Comparison of ENCODE assay signal across 9 cellular contexts in the genomic region with DNA sequence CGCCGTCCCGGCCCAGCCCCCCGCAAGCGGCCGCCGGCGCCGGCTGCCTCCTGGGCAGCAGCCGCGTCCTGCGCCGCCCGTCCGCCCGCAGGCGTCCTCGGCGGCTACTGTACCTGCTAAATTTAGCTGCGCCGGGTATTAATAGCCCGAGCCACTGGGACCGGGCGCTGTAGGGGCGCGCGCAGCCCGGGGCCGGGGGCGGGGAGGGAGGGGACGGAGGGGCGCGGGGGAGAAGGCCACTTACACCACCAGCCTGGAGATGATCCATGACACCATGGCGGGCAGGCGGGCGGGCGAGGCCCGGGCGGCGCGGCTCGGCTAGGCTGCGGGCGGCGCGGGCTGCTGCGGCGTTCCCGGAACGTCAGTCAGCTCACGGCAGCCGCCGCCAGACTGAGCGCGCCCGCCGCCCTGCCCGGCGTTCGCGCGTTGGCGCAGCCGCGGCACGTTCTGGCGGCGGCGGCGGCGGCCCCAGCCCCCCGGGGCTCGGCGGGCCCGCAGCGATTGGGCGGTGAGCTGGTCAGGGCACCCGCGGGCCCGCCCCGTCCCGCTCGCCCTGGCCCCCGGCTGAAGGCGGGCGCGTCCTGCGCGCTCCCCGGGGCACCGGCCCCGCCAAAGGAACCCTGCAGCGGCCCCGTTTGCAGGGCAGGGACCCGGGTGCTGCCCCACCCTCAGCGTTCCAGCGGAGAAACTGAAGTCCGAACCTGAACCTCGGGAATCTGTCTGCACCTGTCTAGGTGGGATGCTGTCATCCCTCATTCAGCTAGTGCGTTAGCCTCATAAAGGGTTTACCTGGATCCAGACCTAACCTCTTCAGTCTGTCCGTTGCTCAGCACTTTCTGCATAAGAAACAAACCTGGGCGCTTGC. TPM values are rescaled to one million over a fixed set of nuclear protein-coding genes. Genes with fewer than 3 reads are reported as not detected.
DNase-seq lines count a peak whose midpoint lies in the region; ATAC-seq, FAIRE-seq and TF ChIP-seq lines count a peak whose summit lies in the region.
"Had no signal": no experiment of that assay in that cellular context is flagged by ENCODE, and none has a peak within 500 bp of the region (broad histone marks: within the 10 kb centered on the region; RNA-seq: fewer than 3 reads in every experiment).

A gene with protein sequence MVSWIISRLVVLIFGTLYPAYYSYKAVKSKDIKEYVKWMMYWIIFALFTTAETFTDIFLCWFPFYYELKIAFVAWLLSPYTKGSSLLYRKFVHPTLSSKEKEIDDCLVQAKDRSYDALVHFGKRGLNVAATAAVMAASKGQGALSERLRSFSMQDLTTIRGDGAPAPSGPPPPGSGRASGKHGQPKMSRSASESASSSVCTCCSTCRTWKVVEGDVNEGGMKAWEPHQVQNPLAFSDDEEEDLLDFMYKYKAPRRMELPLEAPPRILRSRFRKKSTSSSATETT (minus strand): TSS at position 392 of the 865 bp plus-strand sequence. CDS start 116 bp downstream, at position 276.

- ATAC-seq in A549 = peak; percentile 59 to 72
- ATAC-seq in stimulated activated naive CD8-positive, alpha-beta T cell treated with anti-CD3 and anti-CD28 coated beads, Interleukin-15, amount 100 ng/mL, for 72 hours = peak; percentile 78
- ATAC-seq in HG02840 (IDR thresholded peaks at IDR 0.05; ENCODE audit: low FRiP score, unreplicated experiment) = no peak

- TF ChIP-seq POLR2A in A549 (IDR thresholded peaks at IDR 0.05; ENCODE audit: low read length) = no peak

- H3K4me1 Mint-ChIP-seq in chondrocyte (ENCODE audit: low read depth) = peaks cover 14% of the 10 kb centered on the region
- peaks cover 20% of the 10 kb centered on the region for H3K4me1 Mint-ChIP-seq in stimulated activated naive CD8-positive, alpha-beta T cell treated with anti-CD3 and anti-CD28 coated beads, Interleukin-15, amount 100 ng/mL, for 72 hours

- no peak for FAIRE-seq in A549 (lab: Jason Lieb, UNC)
- FAIRE-seq: colon had no signal

- peaks cover 4% of the 10 kb centered on the region for H3K36me3 Mint-ChIP-seq in chondrocyte (ENCODE audit: low read depth)

- no peaks in the 10 kb centered on the region for H3K36me3 ChIP-seq in liver (ENCODE audit: control insufficient read depth in 4 of 4, insufficient read depth in 3 of 4, low read depth in 1 of 4, low read length in 3 of 4)

- peaks cover 50% of the 10 kb centered on the region for H3K27me3 Mint-ChIP-seq in chondrocyte (ENCODE audit: low read depth)
- H3K27me3 Mint-ChIP-seq in stimulated activated naive CD8-positive, alpha-beta T cell treated with anti-CD3 and anti-CD28 coated beads, Interleukin-15, amount 100 ng/mL, for 72 hours = peaks cover 81% of the 10 kb centered on the region

- WGBS in A549 (ENCODE audit: missing lambda C conversion rate) = 3% methylated on average over 14 of the region's 102 CpGs
- under 1% methylated on average over 102 of the region's 102 CpGs for WGBS in liver

- H3K4me3 ChIP-seq in A549 (peak within 1 kb of the TSS; percentile 55), GM12864 (ENCODE audit: low read depth, low read length) (peak within 1 kb of the TSS; percentile 35), liver (ENCODE audit: low read depth in 1 of 3, low read length in 3 of 3) (peak within 1 kb of the TSS; percentile 28 to 78 (median 50))

- H3K4me2 ChIP-seq in A549 = peak within 1 kb of the TSS; percentile 96

- peaks cover 25% of the 10 kb centered on the region for H3K9me3 ChIP-seq in A549
- H3K9me3 ChIP-seq in liver (ENCODE audit: control insufficient read depth in 4 of 4, low read length in 3 of 4) = peaks cover 0 to 4% (median 1%) of the 10 kb centered on the region in 4 donors

- CTCF ChIA-PET in A549 (lab: Yijun Ruan, JAX) = interaction anchor here (0.8 to 2.5 kb wide), 5 partner anchors 11 to 84 kb away, joined by 3 to 6 read pairs (median 3); no protein-coding TSS in a partner anchor

- H3K9me3 Mint-ChIP-seq in chondrocyte (ENCODE audit: low read depth) = peaks cover 13% of the 10 kb centered on the region
- peaks cover 8 to 13% of the 10 kb centered on the region in 2 donors for H3K9me3 Mint-ChIP-seq in stimulated activated naive CD8-positive, alpha-beta T cell treated with anti-CD3 and anti-CD28 coated beads, Interleukin-15, amount 100 ng/mL, for 72 hours

- DNase-seq in A549 (ENCODE audit: low read depth in 1 of 2, low spot score in 1 of 2) (peak in 1 of 2 experiments; percentile 34), GM12864 (ENCODE audit: low read depth) (no peak), RPMI8226 (peak; percentile 70), chondrocyte (ENCODE audit: low spot score) (no peak), HT-29 (ENCODE audit: low spot score) (no peak)
- peak; percentile 15 to 30 for DNase-seq in stimulated activated naive CD8-positive, alpha-beta T cell treated with anti-CD3 and anti-CD28 coated beads, Interleukin-15, amount 100 ng/mL, for 72 hours

- peak within 1 kb of the TSS; percentile 82 for H3K4me3 Mint-ChIP-seq in chondrocyte (ENCODE audit: unreplicated experiment)
- peak within 1 kb of the TSS; percentile 83 to 87 for H3K4me3 Mint-ChIP-seq in stimulated activated naive CD8-positive, alpha-beta T cell treated with anti-CD3 and anti-CD28 coated beads, Interleukin-15, amount 100 ng/mL, for 72 hours

- H3K27ac Mint-ChIP-seq in chondrocyte (ENCODE audit: unreplicated experiment) = no peak within 1 kb of the TSS
- H3K27ac Mint-ChIP-seq in stimulated activated naive CD8-positive, alpha-beta T cell treated with anti-CD3 and anti-CD28 coated beads, Interleukin-15, amount 100 ng/mL, for 72 hours = peak within 1 kb of the TSS in 1 of 2 donors; percentile 8

- POLR2A ChIA-PET in A549 (lab: Yijun Ruan, JAX) = interaction anchor here (1.0 kb wide), 1 partner anchor 104 kb away, joined by 5 read pairs; a partner anchor contains a TSS

- TF ChIP-seq CTCF in A549 (IDR thresholded peaks at IDR 0.05) = no peak
- TF ChIP-seq CTCF in GM12864 (IDR thresholded peaks at IDR 0.05; ENCODE audit: low read depth, low read length, missing control alignments) = no peak
- no peak for TF ChIP-seq CTCF in chondrocyte (IDR thresholded peaks at IDR 0.05)
- no peak for TF ChIP-seq CTCF in liver (IDR thresholded peaks at IDR 0.05; ENCODE audit: low read depth, low read length, missing input control)

- no peak for TF ChIP-seq EP300 in A549 (IDR thresholded peaks at IDR 0.05)

- H3K9ac ChIP-seq in liver (ENCODE audit: low read depth in 1 of 2, low read length in 2 of 2) = no peak within 1 kb of the TSS

- peaks cover 17% of the 10 kb centered on the region for H3K4me1 ChIP-seq in A549
- H3K4me1 ChIP-seq in liver (ENCODE audit: control insufficient read depth in 4 of 4, insufficient read depth in 4 of 4, low read length in 3 of 4) = peaks cover 9 to 15% (median 13%) of the 10 kb centered on the region in 4 donors

- TF ChIP-seq RAD21 in A549 (conservative IDR thresholded peaks at IDR 0.05 in 1 of 2, IDR thresholded peaks at IDR 0.05 in 1 of 2) = no peak
- TF ChIP-seq RAD21 in liver (IDR thresholded peaks at IDR 0.05) = no peak

- H3K27ac ChIP-seq in A549 (peak within 1 kb of the TSS; percentile 36 to 70; a peak in 4 of 6 replicates), liver (ENCODE audit: low read depth in 1 of 2, low read length in 2 of 2) (no peak within 1 kb of the TSS)

- peaks cover 0 to 5% (median 4%) of the 10 kb centered on the region in 4 donors for H3K27me3 ChIP-seq in liver (ENCODE audit: control insufficient read depth in 4 of 4, insufficient read depth in 4 of 4, low read length in 3 of 4)

TF ChIP-seq in A549, 52 proteins besides CTCF, POLR2A, EP300 and RAD21:
- no peak for TF ChIP-seq FOSB (CRISPR knock-in tag; IDR thresholded peaks at IDR 0.05)
- TF ChIP-seq, protein P1, sequence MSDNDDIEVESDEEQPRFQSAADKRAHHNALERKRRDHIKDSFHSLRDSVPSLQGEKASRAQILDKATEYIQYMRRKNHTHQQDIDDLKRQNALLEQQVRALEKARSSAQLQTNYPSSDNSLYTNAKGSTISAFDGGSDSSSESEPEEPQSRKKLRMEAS (IDR thresholded peaks at IDR 0.05) = 0 out of 2 replicates have a peak, but pooled peaks have one; percentile 21

TF ChIP-seq in liver, 16 proteins besides CTCF, POLR2A, EP300 and RAD21 (continues in another document):
- TF ChIP-seq FOXA1 (IDR thresholded peaks at IDR 0.05) = no peak
- no peak for TF ChIP-seq SP1 (IDR thresholded peaks at IDR 0.05)
- no peak for TF ChIP-seq NR2F2 (IDR thresholded peaks at IDR 0.05)
- no peak for TF ChIP-seq GABPA (IDR thresholded peaks at IDR 0.05 in 1 of 2, conservative IDR thresholded peaks at IDR 0.05 in 1 of 2)
- TF ChIP-seq RXRA (IDR thresholded peaks at IDR 0.05) = no peak
- TF ChIP-seq, protein P2, sequence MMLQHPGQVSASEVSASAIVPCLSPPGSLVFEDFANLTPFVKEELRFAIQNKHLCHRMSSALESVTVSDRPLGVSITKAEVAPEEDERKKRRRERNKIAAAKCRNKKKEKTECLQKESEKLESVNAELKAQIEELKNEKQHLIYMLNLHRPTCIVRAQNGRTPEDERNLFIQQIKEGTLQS (IDR thresholded peaks at IDR 0.05) = no peak

RNA-seq across cellular contexts. Expression of the gene that starts here (rescaled TPM):
- polyA plus RNA-seq in A549 (2011; rRNA removed) (0.30 and 0.37 TPM in 2 replicates), A549 (2017; fragmentation: RNase III; extraction: RNeasy Plus Mini Kit Qiagen cat#74134 plus additional on column Dnase treatment) (0.36 to 0.52 TPM (median 0.45 TPM) in 3 replicates), liver (under 1 TPM; 0.46 to 0.78 TPM)
- 0.26 and 0.49 TPM in 2 replicates for polyA plus RNA-seq in A549 (2012; cell fraction: cytosol; rRNA removed)
- 0.10 and 0.37 TPM in 2 replicates for polyA plus RNA-seq in A549 (2012; cell fraction: nucleus; rRNA removed)
- polyA minus RNA-seq in A549 (2011; rRNA and poly(A)+ RNA removed) = 0.29 TPM in 1 of 2 replicates, not detected in the other
- total RNA-seq in chondrocyte (2.4 to 3.1 TPM (median 2.6 TPM) in 3 replicates), liver (1 to 10 TPM; 1.0 to 1.7 TPM)
- 0.13 TPM in 1 of 2 replicates, not detected in the other for total RNA-seq in HT-29 (2014; rRNA removed; shearing (Covaris generic))

Comparison
In these comparisons a context has a peak if more than half of its experiments do, and no peak if none do; other contexts are left out.
1. Peak in ATAC-seq, H3K4me3 ChIP-seq, H3K27ac ChIP-seq and H3K4me2 ChIP-seq in A549; RNA of the gene not detected or under 1 TPM.
2. DNase-seq: peak in RPMI8226 (single experiment) and stimulated activated naive CD8-positive, alpha-beta T cell treated with anti-CD3 and anti-CD28 coated beads, Interleukin-15, amount 100 ng/mL, for 72 hours (2 of 2); none in GM12864 (single experiment), chondrocyte (single experiment) and HT-29 (single experiment).
3. Peak in every context shown above with its lines, with median percentiles within 50 percentile points of each other: H3K4me3 ChIP-seq.